Comparison of ENCODE assay signal across 1 cellular context in genomic region chr15:40755821-40756220, GRCh38.
TF ChIP-seq lines count a peak whose summit lies in the region.

No MANE protein-coding gene starts in this region.

TF ChIP-seq in HCT116, 20 proteins besides CTCF, POLR2A, EP300 and RAD21 (continued from another document):
- TF ChIP-seq MAX (IDR thresholded peaks at IDR 0.05) (no peak), EZH2phosphoT487 (IDR thresholded peaks at IDR 0.05; ENCODE audit: borderline replicate concordance) (no peak), TCF7L2 (IDR thresholded peaks at IDR 0.05; ENCODE audit: borderline replicate concordance, extremely low read depth, insufficient read depth, insufficient read length) (no peak), FOSL1 (IDR thresholded peaks at IDR 0.05; ENCODE audit: low read depth) (no peak), CEBPB (IDR thresholded peaks at IDR 0.05; ENCODE audit: low read depth) (no peak), EZH2 (IDR thresholded peaks at IDR 0.05) (no peak), JUND (IDR thresholded peaks at IDR 0.05) (no peak), SP1 (IDR thresholded peaks at IDR 0.05; ENCODE audit: low read depth) (no peak), SRF (IDR thresholded peaks at IDR 0.05; ENCODE audit: low read depth) (no peak), POLR2AphosphoS5 (IDR thresholded peaks at IDR 0.05; ENCODE audit: low read depth, low read length) (no peak), ZFX (IDR thresholded peaks at IDR 0.05) (no peak), ZBTB33 (IDR thresholded peaks at IDR 0.05; ENCODE audit: extremely low read depth, insufficient replicate concordance, low read length) (no peak)
